ENCODE assay signal across 1 cellular context in genomic region chr2:174026122-174026845, GRCh38.
TF ChIP-seq lines count a peak whose summit lies in the region.

No MANE protein-coding gene starts in this region.

TF ChIP-seq in GM23338, 12 proteins besides CTCF, POLR2A, EP300 and RAD21 (continued from another document):
- TF ChIP-seq, protein P1, sequence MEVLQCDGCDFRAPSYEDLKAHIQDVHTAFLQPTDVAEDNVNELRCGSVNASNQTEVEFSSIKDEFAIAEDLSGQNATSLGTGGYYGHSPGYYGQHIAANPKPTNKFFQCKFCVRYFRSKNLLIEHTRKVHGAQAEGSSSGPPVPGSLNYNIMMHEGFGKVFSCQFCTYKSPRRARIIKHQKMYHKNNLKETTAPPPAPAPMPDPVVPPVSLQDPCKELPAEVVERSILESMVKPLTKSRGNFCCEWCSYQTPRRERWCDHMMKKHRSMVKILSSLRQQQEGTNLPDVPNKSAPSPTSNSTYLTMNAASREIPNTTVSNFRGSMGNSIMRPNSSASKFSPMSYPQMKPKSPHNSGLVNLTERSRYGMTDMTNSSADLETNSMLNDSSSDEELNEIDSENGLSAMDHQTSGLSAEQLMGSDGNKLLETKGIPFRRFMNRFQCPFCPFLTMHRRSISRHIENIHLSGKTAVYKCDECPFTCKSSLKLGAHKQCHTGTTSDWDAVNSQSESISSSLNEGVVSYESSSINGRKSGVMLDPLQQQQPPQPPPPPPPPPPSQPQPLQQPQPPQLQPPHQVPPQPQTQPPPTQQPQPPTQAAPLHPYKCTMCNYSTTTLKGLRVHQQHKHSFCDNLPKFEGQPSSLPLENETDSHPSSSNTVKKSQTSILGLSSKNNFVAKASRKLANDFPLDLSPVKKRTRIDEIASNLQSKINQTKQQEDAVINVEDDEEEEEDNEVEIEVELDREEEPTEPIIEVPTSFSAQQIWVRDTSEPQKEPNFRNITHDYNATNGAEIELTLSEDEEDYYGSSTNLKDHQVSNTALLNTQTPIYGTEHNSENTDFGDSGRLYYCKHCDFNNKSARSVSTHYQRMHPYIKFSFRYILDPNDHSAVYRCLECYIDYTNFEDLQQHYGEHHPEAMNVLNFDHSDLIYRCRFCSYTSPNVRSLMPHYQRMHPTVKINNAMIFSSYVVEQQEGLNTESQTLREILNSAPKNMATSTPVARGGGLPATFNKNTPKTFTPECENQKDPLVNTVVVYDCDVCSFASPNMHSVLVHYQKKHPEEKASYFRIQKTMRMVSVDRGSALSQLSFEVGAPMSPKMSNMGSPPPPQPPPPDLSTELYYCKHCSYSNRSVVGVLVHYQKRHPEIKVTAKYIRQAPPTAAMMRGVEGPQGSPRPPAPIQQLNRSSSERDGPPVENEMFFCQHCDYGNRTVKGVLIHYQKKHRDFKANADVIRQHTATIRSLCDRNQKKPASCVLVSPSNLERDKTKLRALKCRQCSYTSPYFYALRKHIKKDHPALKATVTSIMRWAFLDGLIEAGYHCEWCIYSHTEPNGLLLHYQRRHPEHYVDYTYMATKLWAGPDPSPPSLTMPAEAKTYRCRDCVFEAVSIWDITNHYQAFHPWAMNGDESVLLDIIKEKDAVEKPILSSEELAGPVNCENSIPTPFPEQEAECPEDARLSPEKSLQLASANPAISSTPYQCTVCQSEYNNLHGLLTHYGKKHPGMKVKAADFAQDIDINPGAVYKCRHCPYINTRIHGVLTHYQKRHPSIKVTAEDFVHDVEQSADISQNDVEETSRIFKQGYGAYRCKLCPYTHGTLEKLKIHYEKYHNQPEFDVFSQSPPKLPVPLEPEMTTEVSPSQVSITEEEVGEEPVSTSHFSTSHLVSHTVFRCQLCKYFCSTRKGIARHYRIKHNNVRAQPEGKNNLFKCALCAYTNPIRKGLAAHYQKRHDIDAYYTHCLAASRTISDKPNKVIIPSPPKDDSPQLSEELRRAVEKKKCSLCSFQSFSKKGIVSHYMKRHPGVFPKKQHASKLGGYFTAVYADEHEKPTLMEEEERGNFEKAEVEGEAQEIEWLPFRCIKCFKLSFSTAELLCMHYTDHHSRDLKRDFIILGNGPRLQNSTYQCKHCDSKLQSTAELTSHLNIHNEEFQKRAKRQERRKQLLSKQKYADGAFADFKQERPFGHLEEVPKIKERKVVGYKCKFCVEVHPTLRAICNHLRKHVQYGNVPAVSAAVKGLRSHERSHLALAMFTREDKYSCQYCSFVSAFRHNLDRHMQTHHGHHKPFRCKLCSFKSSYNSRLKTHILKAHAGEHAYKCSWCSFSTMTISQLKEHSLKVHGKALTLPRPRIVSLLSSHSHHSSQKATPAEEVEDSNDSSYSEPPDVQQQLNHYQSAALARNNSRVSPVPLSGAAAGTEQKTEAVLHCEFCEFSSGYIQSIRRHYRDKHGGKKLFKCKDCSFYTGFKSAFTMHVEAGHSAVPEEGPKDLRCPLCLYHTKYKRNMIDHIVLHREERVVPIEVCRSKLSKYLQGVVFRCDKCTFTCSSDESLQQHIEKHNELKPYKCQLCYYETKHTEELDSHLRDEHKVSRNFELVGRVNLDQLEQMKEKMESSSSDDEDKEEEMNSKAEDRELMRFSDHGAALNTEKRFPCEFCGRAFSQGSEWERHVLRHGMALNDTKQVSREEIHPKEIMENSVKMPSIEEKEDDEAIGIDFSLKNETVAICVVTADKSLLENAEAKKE (CRISPR knock-in tag; IDR thresholded peaks at IDR 0.05) = no peak
- no peak for TF ChIP-seq ZNF114 (CRISPR knock-in tag; IDR thresholded peaks at IDR 0.05)
TF ChIP-seq in GM23338: peak in this region for 0.
